ENCODE assay signal across 8 cellular contexts in genomic region chr22:27800250-27801131, GRCh38. TPM values are rescaled to one million over a fixed set of nuclear protein-coding genes. Genes with fewer than 3 reads are reported as not detected.
DNase-seq lines count a peak whose midpoint lies in the region; ATAC-seq and TF ChIP-seq lines count a peak whose summit lies in the region.

No MANE protein-coding gene starts in this region.

- H3K36me3 ChIP-seq in ectodermal cell (ENCODE audit: control insufficient read depth, insufficient read depth, low read length), result no peaks in the 10 kb centered on the region

- peaks cover 14% of the 10 kb centered on the region for H3K36me3 Mint-ChIP-seq in mesothelial cell of epicardium

- peaks cover 56% of the 10 kb centered on the region for H3K4me1 ChIP-seq in ectodermal cell (ENCODE audit: control insufficient read depth, insufficient read depth, low read length)

- 1 to 2% methylated on average over 73 of the region's 73 CpGs for WGBS in ectodermal cell, 2 experiments

- in situ Hi-C loops in ACHN (cut with HindIII; ENCODE audit: low pct_ligation_motif_present, low pct_unique_long_range_greater_than_20kb, low sequenced_read_pairs), result no loop called here

- DNase-seq in 8988T (peak; percentile 55), HuH-7.5 (ENCODE audit: low spot score) (peak; percentile 36), mesothelial cell of epicardium (ENCODE audit: low spot score in 2 of 2, unreplicated experiment in 2 of 2) (peak in 1 of 2 experiments; percentile 46), ACHN (no peak), SKM-1 treated with dmso at 0.1 percent for 144 hours (lab: John Stamatoyannopoulos, UW; ENCODE audit: unreplicated experiment) (no peak)

- no peaks in the 10 kb centered on the region for H3K9me3 Mint-ChIP-seq in mesothelial cell of epicardium

- H3K27me3 ChIP-seq in ectodermal cell (ENCODE audit: control insufficient read depth, insufficient read depth, low read length, poor library complexity, severe bottlenecking), result peaks cover 28% of the 10 kb centered on the region

- peak overlapping the region; percentile 82 for H3K4me3 Mint-ChIP-seq in mesothelial cell of epicardium

- no peaks in the 10 kb centered on the region for H3K9me3 ChIP-seq in ectodermal cell (ENCODE audit: control insufficient read depth, low read length)

- H3K4me3 ChIP-seq in ectodermal cell (ENCODE audit: insufficient read depth, low read depth, low read length), result peak overlapping the region; percentile 59

- H3K27me3 Mint-ChIP-seq in mesothelial cell of epicardium (ENCODE audit: low read depth), result peaks cover 52% of the 10 kb centered on the region

- H3K27ac Mint-ChIP-seq in mesothelial cell of epicardium, result no peak overlapping the region

- no peak for TF ChIP-seq CTCF in mesothelial cell of epicardium (IDR thresholded peaks at IDR 0.05; ENCODE audit: unreplicated experiment)

- H3K27ac ChIP-seq in ectodermal cell (ENCODE audit: insufficient read depth, low read depth, low read length, poor library complexity, severe bottlenecking), result no peak overlapping the region

- peaks cover 48% of the 10 kb centered on the region for H3K4me1 Mint-ChIP-seq in mesothelial cell of epicardium

- ATAC-seq in HG03442 (IDR thresholded peaks at IDR 0.05; ENCODE audit: unreplicated experiment) (no peak), HG03432 (IDR thresholded peaks at IDR 0.05; ENCODE audit: unreplicated experiment) (no peak)

RNA-seq across cellular contexts. Expression of gene MN1, which starts 1.1 kb away (rescaled TPM):
- polyA plus RNA-seq in ectodermal cell (2013, experiment 1 of 4), result 41.5 TPM
- polyA plus RNA-seq in ectodermal cell (2013, experiment 2 of 4), result 40.8 TPM
- polyA plus RNA-seq in ectodermal cell (2013, experiment 3 of 4), result 31.0 TPM
- 31.6 TPM for polyA plus RNA-seq in ectodermal cell (2013, experiment 4 of 4)
- total RNA-seq in mesothelial cell of epicardium, result 46.3 to 49.6 TPM (median 47.8 TPM) in 3 replicates

Comparison
In these comparisons a context has a peak if more than half of its experiments do, and no peak if none do; other contexts are left out.
1. DNase-seq: peak in 8988T (single experiment) and HuH-7.5 (single experiment); none in ACHN (single experiment) and SKM-1 treated with dmso at 0.1 percent for 144 hours (single experiment).